29 cellular contexts compared by ENCODE assay signal in genomic region chr4:26260571-26260970, GRCh38.
"Had no signal": no experiment of that assay in that cellular context is flagged by ENCODE, and none has a peak within 500 bp of the region (broad histone marks: within the 10 kb centered on the region; RNA-seq: fewer than 3 reads in every experiment).

No MANE protein-coding gene starts in this region.

- H3K9me3 ChIP-seq: mucosa of descending colon, suprapubic skin, transverse colon, upper lobe of right lung, uterus had no signal

- H3K79me2 ChIP-seq: hepatocyte, parathyroid adenoma had no signal

- H3K27me3 Mint-ChIP-seq: progenitor cell of endocrine pancreas had no signal

- H3K4me2 ChIP-seq: hepatocyte, smooth muscle cell had no signal

- H2AFZ ChIP-seq: hepatocyte, parathyroid adenoma had no signal

- DNase-seq: dermis blood vessel endothelial cell; effector memory CD4-positive, alpha-beta T cell; foreskin keratinocyte; heart left ventricle; kidney; mucosa of descending colon; naive B cell; stimulated activated CD4-positive, alpha-beta T cell treated with anti-CD3 and anti-CD28 coated beads, Interleukin-12 subunit alpha, Interleukin-12 subunit beta, amount 100 ng/mL, for 4 hours; stimulated activated CD4-positive, alpha-beta T cell treated with anti-CD3 and anti-CD28 coated beads, Interleukin-1b, Interleukin-23, amount 100 ng/mL, for 48 hours; stimulated activated CD4-positive, alpha-beta T cell treated with anti-CD3 and anti-CD28 coated beads, Interleukin-4, amount 100 ng/mL, for 1 hour; stimulated activated CD8-positive, alpha-beta memory T cell treated with anti-CD3 and anti-CD28 coated beads, Interleukin-4, amount 100 ng/mL, for 48 hours; stimulated activated naive CD4-positive, alpha-beta T cell; stimulated activated naive CD8-positive, alpha-beta T cell treated with anti-CD3 and anti-CD28 coated beads, Interleukin-15, amount 100 ng/mL, for 72 hours; transverse colon; upper lobe of right lung; uterus had no signal

- H3K4me3 Mint-ChIP-seq: memory B cell; naive B cell; natural killer cell treated with Interleukin-12 subunit alpha and Interleukin-12 subunit beta and Interleukin-15 and Interleukin-18, amount 100 ng/mL, for 72 hours; neural crest cell; stimulated activated naive CD8-positive, alpha-beta T cell treated with anti-CD3 and anti-CD28 coated beads, Interleukin-15, amount 100 ng/mL, for 72 hours had no signal

- H3K36me3 ChIP-seq: esophagus muscularis mucosa, gastroesophageal sphincter, heart left ventricle, suprapubic skin, transverse colon, upper lobe of right lung, uterus had no signal

- H3K27ac ChIP-seq: esophagus muscularis mucosa, foreskin keratinocyte, gastroesophageal sphincter, hepatocyte, parathyroid adenoma, suprapubic skin, transverse colon, upper lobe of right lung, uterus had no signal

- H3K27ac Mint-ChIP-seq: memory B cell; naive B cell; natural killer cell treated with Interleukin-12 subunit alpha and Interleukin-12 subunit beta and Interleukin-15 and Interleukin-18, amount 100 ng/mL, for 72 hours; progenitor cell of endocrine pancreas; stimulated activated naive CD8-positive, alpha-beta T cell treated with anti-CD3 and anti-CD28 coated beads, Interleukin-15, amount 100 ng/mL, for 72 hours had no signal

- H3K4me1 ChIP-seq: esophagus muscularis mucosa, foreskin keratinocyte, gastroesophageal sphincter, parathyroid adenoma, upper lobe of right lung, uterus had no signal

- ATAC-seq: foreskin keratinocyte; gastroesophageal sphincter; left lobe of liver; mucosa of descending colon; natural killer cell treated with Interleukin-12 subunit alpha and Interleukin-12 subunit beta and Interleukin-15 and Interleukin-18, amount 100 ng/mL, for 72 hours; stimulated activated naive CD8-positive, alpha-beta T cell treated with anti-CD3 and anti-CD28 coated beads, Interleukin-15, amount 100 ng/mL, for 72 hours had no signal

- H3K4me3 ChIP-seq: esophagus muscularis mucosa, gastroesophageal sphincter, heart left ventricle, hepatocyte, lung, mucosa of descending colon, smooth muscle cell, suprapubic skin, transverse colon, upper lobe of right lung, uterus had no signal

- H3K36me3 Mint-ChIP-seq: memory B cell, naive B cell had no signal

- H3K9me3 Mint-ChIP-seq: neural crest cell had no signal

- H3K27me3 ChIP-seq: esophagus muscularis mucosa, gastroesophageal sphincter, heart left ventricle, hepatocyte, suprapubic skin, transverse colon, upper lobe of right lung, uterus had no signal

- FAIRE-seq: endothelial cell of umbilical vein, kidney had no signal

- H3K4me1 Mint-ChIP-seq: memory B cell; naive B cell; stimulated activated naive CD8-positive, alpha-beta T cell treated with anti-CD3 and anti-CD28 coated beads, Interleukin-15, amount 100 ng/mL, for 72 hours had no signal

- H3K9ac ChIP-seq: parathyroid adenoma had no signal
